In genomic region chr2:144505245-144505801, GRCh38 we compare ENCODE assay signal across 9 cellular contexts. TPM values are rescaled to one million over a fixed set of nuclear protein-coding genes. Genes with fewer than 3 reads are reported as not detected.
A peak's percentile ranks its signal among the peaks of the same experiment; 100 is the strongest.
DNase-seq lines count a peak whose midpoint lies in the region; ATAC-seq, FAIRE-seq and TF ChIP-seq lines count a peak whose summit lies in the region.
"Had no signal": no experiment of that assay in that cellular context is flagged by ENCODE, and none has a peak within 500 bp of the region (broad histone marks: within the 10 kb centered on the region; RNA-seq: fewer than 3 reads in every experiment).

No MANE protein-coding gene starts in this region.

- peak; percentile 69 for ATAC-seq in stimulated activated naive CD8-positive, alpha-beta T cell treated with anti-CD3 and anti-CD28 coated beads, Interleukin-15, amount 100 ng/mL, for 72 hours

- peak overlapping the region in 5 of 6 donors; percentile 96 to 100 (median 98) for H3K27ac Mint-ChIP-seq in immature natural killer cell
- peak overlapping the region in 1 of 2 donors; percentile 11 for H3K27ac Mint-ChIP-seq in stimulated activated naive CD8-positive, alpha-beta T cell treated with anti-CD3 and anti-CD28 coated beads, Interleukin-15, amount 100 ng/mL, for 72 hours

- peaks cover 0 to under 1% (median 0%) of the 10 kb centered on the region in 6 donors for H3K9me3 Mint-ChIP-seq in immature natural killer cell
- no peaks in the 10 kb centered on the region for H3K9me3 Mint-ChIP-seq in stimulated activated naive CD8-positive, alpha-beta T cell treated with anti-CD3 and anti-CD28 coated beads, Interleukin-15, amount 100 ng/mL, for 72 hours

- peaks cover 10 to 19% (median 18%) of the 10 kb centered on the region in 3 donors for H3K36me3 Mint-ChIP-seq in immature natural killer cell

- FAIRE-seq in D721Med (lab: Jason Lieb, UNC), result no peak

- H3K27me3 Mint-ChIP-seq in immature natural killer cell (ENCODE audit: low read depth in 3 of 3), result peaks cover 8 to 56% (median 40%) of the 10 kb centered on the region in 3 donors
- H3K27me3 Mint-ChIP-seq in stimulated activated naive CD8-positive, alpha-beta T cell treated with anti-CD3 and anti-CD28 coated beads, Interleukin-15, amount 100 ng/mL, for 72 hours, result peaks cover 41% of the 10 kb centered on the region

- peaks cover 99 to 100% of the 10 kb centered on the region in 2 donors for H3K4me1 Mint-ChIP-seq in immature natural killer cell
- H3K4me1 Mint-ChIP-seq in stimulated activated naive CD8-positive, alpha-beta T cell treated with anti-CD3 and anti-CD28 coated beads, Interleukin-15, amount 100 ng/mL, for 72 hours, result peaks cover 40% of the 10 kb centered on the region

- DNase-seq in DMS 273 (lab: John Stamatoyannopoulos, UW; ENCODE audit: unreplicated experiment) (peak; percentile 35), DMS 273 treated with DMSO at 0.1 percent for 48 hours (lab: John Stamatoyannopoulos, UW) (no peak), amniotic epithelial cell (ENCODE audit: low read depth) (peak; percentile 53), immature natural killer cell (peak; percentile 87 to 89 (median 88)), DMS79 treated with DMSO at 0.1 percent for 48 hours (lab: John Stamatoyannopoulos, UW) (no peak), GM20000 (ENCODE audit: low spot score) (no peak), D721Med (ENCODE audit: insufficient read length, low spot score) (no peak)
- DNase-seq in stimulated activated naive CD8-positive, alpha-beta T cell treated with anti-CD3 and anti-CD28 coated beads, Interleukin-15, amount 100 ng/mL, for 72 hours, result no peak
- DNase-seq: stimulated activated CD8-positive, alpha-beta memory T cell treated with anti-CD3 and anti-CD28 coated beads, Interleukin-4, amount 100 ng/mL, for 48 hours had no signal

- TF ChIP-seq CTCF in GM20000 (IDR thresholded peaks at IDR 0.05; ENCODE audit: extremely low read depth, missing control alignments) (no peak), D721Med (IDR thresholded peaks at IDR 0.05; ENCODE audit: insufficient read depth, missing control alignments) (no peak)

- H3K4me3 Mint-ChIP-seq in immature natural killer cell, result peak overlapping the region; percentile 77 to 88 (median 86)
- peak overlapping the region in 1 of 2 donors; percentile 26 for H3K4me3 Mint-ChIP-seq in stimulated activated naive CD8-positive, alpha-beta T cell treated with anti-CD3 and anti-CD28 coated beads, Interleukin-15, amount 100 ng/mL, for 72 hours

RNA-seq across cellular contexts. Expression of gene ZEB2, which starts 14.6 kb away (rescaled TPM):
- 100 to 1,000 TPM in 1 of 3 donors, 10 to 100 TPM in 2; 56.5 to 115 (median 62.3) TPM for polyA plus RNA-seq in immature natural killer cell

Comparison
In these comparisons a context has a peak if more than half of its experiments do, and no peak if none do; other contexts are left out.
1. DNase-seq: peak in DMS 273 (single experiment), amniotic epithelial cell (single experiment) and immature natural killer cell (3 of 3); none in DMS 273 treated with DMSO at 0.1 percent for 48 hours (single experiment), stimulated activated naive CD8-positive, alpha-beta T cell treated with anti-CD3 and anti-CD28 coated beads, Interleukin-15, amount 100 ng/mL, for 72 hours (0 of 2), DMS79 treated with DMSO at 0.1 percent for 48 hours (single experiment), GM20000 (single experiment) and D721Med (single experiment).